In genomic region chr11:27194976-27195375, GRCh38 we compare ENCODE assay signal across 23 cellular contexts.
A peak's percentile ranks its signal among the peaks of the same experiment; 100 is the strongest.
DNase-seq lines count a peak whose midpoint lies in the region; ATAC-seq and TF ChIP-seq lines count a peak whose summit lies in the region.
"Had no signal": no experiment of that assay in that cellular context is flagged by ENCODE, and none has a peak within 500 bp of the region (broad histone marks: within the 10 kb centered on the region; RNA-seq: fewer than 3 reads in every experiment).

No MANE protein-coding gene starts in this region.

- peak overlapping the region; percentile 77 for H2BK12ac ChIP-seq in trophoblast cell (ENCODE audit: low read length)

- no peak overlapping the region for H3K18ac ChIP-seq in trophoblast cell (ENCODE audit: low read length)

- no CpG with 5 or more reads among the region's 1 CpG for WGBS in trophoblast cell (ENCODE audit: extremely low coverage, insufficient coverage, insufficient read length)

- H2AFZ ChIP-seq in trophoblast cell (ENCODE audit: insufficient read depth, low read length, poor library complexity) = no peak overlapping the region

- no peak overlapping the region for H3K9ac ChIP-seq in trophoblast cell (ENCODE audit: low read length)
- H3K9ac ChIP-seq: KMS-11 had no signal

- peak overlapping the region; percentile 13 for H4K91ac ChIP-seq in trophoblast cell (ENCODE audit: low read depth, low read length)

- peak overlapping the region; percentile 46 for H2BK5ac ChIP-seq in trophoblast cell (ENCODE audit: low read depth, low read length, poor library complexity)

- peak overlapping the region; percentile 68 for H2BK120ac ChIP-seq in trophoblast cell (ENCODE audit: insufficient read depth, low read length, poor library complexity)

- H4K8ac ChIP-seq in trophoblast cell (ENCODE audit: low read depth, low read length) = no peak overlapping the region

- no peak overlapping the region for H2AK5ac ChIP-seq in trophoblast cell (ENCODE audit: low read length)

- peaks cover 9% of the 10 kb centered on the region for H3K79me1 ChIP-seq in trophoblast cell (ENCODE audit: low read length)

- H3K36me3 ChIP-seq in trophoblast cell (ENCODE audit: control insufficient read depth in 1 of 2, insufficient read depth in 2 of 2, low read length in 2 of 2) = no peaks in the 10 kb centered on the region
- H3K36me3 ChIP-seq: SJCRH30 had no signal

- H3K4ac ChIP-seq in trophoblast cell (ENCODE audit: low read depth, low read length) = no peak overlapping the region

- peak overlapping the region; percentile 40 for H3K4me2 ChIP-seq in trophoblast cell (ENCODE audit: low read length)
- H3K4me2 ChIP-seq: KMS-11 had no signal

- H3K23ac ChIP-seq in trophoblast cell (ENCODE audit: low read length) = no peak overlapping the region

- H4K12ac ChIP-seq in trophoblast cell (ENCODE audit: low read depth, low read length) = no peak overlapping the region

- no peaks in the 10 kb centered on the region for H3K27me3 ChIP-seq in trophoblast cell (ENCODE audit: insufficient read depth, low read length)
- H3K27me3 ChIP-seq: SJCRH30 had no signal

- DNase-seq in EH (ENCODE audit: low read depth) (peak; percentile 54), islet precursor cell (peak; percentile 80), trophoblast cell (no peak), HPDE6-E6E7 (ENCODE audit: extremely low spot score) (no peak), H4 (ENCODE audit: low spot score) (no peak)
- DNase-seq: Calu3; CD8-positive, alpha-beta memory T cell; DMS153; GDM1; H7; MV-4-11; NCI-H1105 treated with DMSO at 0.1 percent for 48 hours; NCI-H1694; NCI-H2081; NCI-H2171; NCI-H345; NCI-H524 treated with DMSO at 0.1 percent for 48 hours; SJCRH30 had no signal

- peaks cover 7 to 14% of the 10 kb centered on the region in 2 experiments for H3K4me1 ChIP-seq in trophoblast cell (ENCODE audit: control insufficient read depth in 1 of 2, insufficient read depth in 2 of 2, low read length in 2 of 2)

- no peaks in the 10 kb centered on the region for H3K9me3 ChIP-seq in trophoblast cell (ENCODE audit: insufficient read depth, low read depth, low read length)
- H3K9me3 ChIP-seq: SJCRH30 had no signal

- H3K27ac ChIP-seq in trophoblast cell (ENCODE audit: low read depth, low read length) = peak overlapping the region; percentile 49
- H3K27ac ChIP-seq: C4-2B, KMS-11 had no signal

- H3K14ac ChIP-seq in trophoblast cell (ENCODE audit: low read length) = no peak overlapping the region

- H3K4me3 ChIP-seq in trophoblast cell (ENCODE audit: low read depth, low read length) = no peak overlapping the region
- H3K4me3 ChIP-seq: SJCRH30 had no signal

- peak; percentile 43; the same call in 1 of the 3 replicates for ATAC-seq in SK-N-SH treated with all-trans-retinoic acid at 6 μM for 48 hours
- ATAC-seq in activated CD4-positive, CD25-positive, alpha-beta regulatory T cell treated with anti-CD3 and anti-CD28 coated beads, Interleukin-2, amount 50 U/mL, for 24 hours = no peak
- ATAC-seq in HG03159 (IDR thresholded peaks at IDR 0.05; ENCODE audit: unreplicated experiment) = no peak

- H3K79me2 ChIP-seq in trophoblast cell (ENCODE audit: control insufficient read depth, insufficient read depth, low read length, poor library complexity) = no peaks in the 10 kb centered on the region

TF ChIP-seq in SK-N-SH treated with all-trans-retinoic acid at 6 μM for 48 hours, 23 proteins besides CTCF, POLR2A, EP300 and RAD21:
- TF ChIP-seq ZFP3 (CRISPR knock-in tag; IDR thresholded peaks at IDR 0.05) = no peak
- no peak for TF ChIP-seq ESRRG (CRISPR knock-in tag; IDR thresholded peaks at IDR 0.05)
- no peak for TF ChIP-seq GLIS3 (CRISPR knock-in tag; IDR thresholded peaks at IDR 0.05)
- TF ChIP-seq ZNF70 (CRISPR knock-in tag; IDR thresholded peaks at IDR 0.05) = no peak
- TF ChIP-seq ZNF8 (CRISPR knock-in tag; IDR thresholded peaks at IDR 0.05) = no peak
- no peak for TF ChIP-seq TSHZ2 (CRISPR knock-in tag; IDR thresholded peaks at IDR 0.05)
- no peak for TF ChIP-seq TCF4 (CRISPR knock-in tag; IDR thresholded peaks at IDR 0.05; ENCODE audit: borderline replicate concordance)
- TF ChIP-seq, protein P1, sequence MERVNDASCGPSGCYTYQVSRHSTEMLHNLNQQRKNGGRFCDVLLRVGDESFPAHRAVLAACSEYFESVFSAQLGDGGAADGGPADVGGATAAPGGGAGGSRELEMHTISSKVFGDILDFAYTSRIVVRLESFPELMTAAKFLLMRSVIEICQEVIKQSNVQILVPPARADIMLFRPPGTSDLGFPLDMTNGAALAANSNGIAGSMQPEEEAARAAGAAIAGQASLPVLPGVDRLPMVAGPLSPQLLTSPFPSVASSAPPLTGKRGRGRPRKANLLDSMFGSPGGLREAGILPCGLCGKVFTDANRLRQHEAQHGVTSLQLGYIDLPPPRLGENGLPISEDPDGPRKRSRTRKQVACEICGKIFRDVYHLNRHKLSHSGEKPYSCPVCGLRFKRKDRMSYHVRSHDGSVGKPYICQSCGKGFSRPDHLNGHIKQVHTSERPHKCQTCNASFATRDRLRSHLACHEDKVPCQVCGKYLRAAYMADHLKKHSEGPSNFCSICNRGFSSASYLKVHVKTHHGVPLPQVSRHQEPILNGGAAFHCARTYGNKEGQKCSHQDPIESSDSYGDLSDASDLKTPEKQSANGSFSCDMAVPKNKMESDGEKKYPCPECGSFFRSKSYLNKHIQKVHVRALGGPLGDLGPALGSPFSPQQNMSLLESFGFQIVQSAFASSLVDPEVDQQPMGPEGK (CRISPR knock-in tag; IDR thresholded peaks at IDR 0.05; ENCODE audit: borderline replicate concordance) = no peak
- TF ChIP-seq, protein P2, sequence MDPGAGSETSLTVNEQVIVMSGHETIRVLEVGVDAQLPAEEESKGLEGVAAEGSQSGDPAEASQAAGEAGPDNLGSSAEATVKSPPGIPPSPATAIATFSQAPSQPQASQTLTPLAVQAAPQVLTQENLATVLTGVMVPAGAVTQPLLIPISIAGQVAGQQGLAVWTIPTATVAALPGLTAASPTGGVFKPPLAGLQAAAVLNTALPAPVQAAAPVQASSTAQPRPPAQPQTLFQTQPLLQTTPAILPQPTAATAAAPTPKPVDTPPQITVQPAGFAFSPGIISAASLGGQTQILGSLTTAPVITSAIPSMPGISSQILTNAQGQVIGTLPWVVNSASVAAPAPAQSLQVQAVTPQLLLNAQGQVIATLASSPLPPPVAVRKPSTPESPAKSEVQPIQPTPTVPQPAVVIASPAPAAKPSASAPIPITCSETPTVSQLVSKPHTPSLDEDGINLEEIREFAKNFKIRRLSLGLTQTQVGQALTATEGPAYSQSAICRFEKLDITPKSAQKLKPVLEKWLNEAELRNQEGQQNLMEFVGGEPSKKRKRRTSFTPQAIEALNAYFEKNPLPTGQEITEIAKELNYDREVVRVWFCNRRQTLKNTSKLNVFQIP (CRISPR knock-in tag; IDR thresholded peaks at IDR 0.05; ENCODE audit: borderline replicate concordance, low read depth) = no peak
- no peak for TF ChIP-seq ISL1 (CRISPR knock-in tag; IDR thresholded peaks at IDR 0.05)
- no peak for TF ChIP-seq ZFP30 (CRISPR knock-in tag; IDR thresholded peaks at IDR 0.05)
- no peak for TF ChIP-seq ZNF565 (CRISPR knock-in tag; conservative IDR thresholded peaks at IDR 0.05; ENCODE audit: low read depth)
- TF ChIP-seq RARB (CRISPR knock-in tag; IDR thresholded peaks at IDR 0.05) = no peak
- no peak for TF ChIP-seq PPARA (CRISPR knock-in tag; IDR thresholded peaks at IDR 0.05; ENCODE audit: borderline replicate concordance)
- no peak for TF ChIP-seq CSDC2 (CRISPR knock-in tag; IDR thresholded peaks at IDR 0.05)

Comparison
In these comparisons a context has a peak if more than half of its experiments do, and no peak if none do; other contexts are left out.
1. DNase-seq: peak in EH (single experiment) and islet precursor cell (single experiment); none in trophoblast cell (0 of 2), HPDE6-E6E7 (single experiment) and H4 (single experiment).